ENCODE assay signal across 8 cellular contexts in genomic region chr7:106056513-106057203, GRCh38. TPM values are rescaled to one million over a fixed set of nuclear protein-coding genes. Genes with fewer than 3 reads are reported as not detected.
DNase-seq lines count a peak whose midpoint lies in the region; ATAC-seq and TF ChIP-seq lines count a peak whose summit lies in the region.

No MANE protein-coding gene starts in this region.

- intact Hi-C loops in adrenal gland (cut with DNase I) (loop anchor here in 1 of 2 donors (2.0 to 5.0 kb wide), 2 partner anchors 41 to 96 kb away; no protein-coding TSS in a partner anchor), left ventricle myocardium superior (cut with micrococcal nuclease) (loop anchor here (2.0 kb wide), 1 partner anchor 98 kb away; no protein-coding TSS in a partner anchor), gastrocnemius medialis (cut with DNase I; ENCODE audit: low total_unique reads) (loop anchor here (1.0 kb wide), 1 partner anchor 98 kb away; no protein-coding TSS in a partner anchor)

- H3K27ac ChIP-seq in adrenal gland (no peak overlapping the region), gastrocnemius medialis (no peak overlapping the region)

- TF ChIP-seq POLR2A in adrenal gland (IDR thresholded peaks at IDR 0.05) (no peak), gastrocnemius medialis (IDR thresholded peaks at IDR 0.05) (no peak)

- H3K4me3 ChIP-seq in GM12865 (ENCODE audit: low read depth, low read length), result no peak overlapping the region
- no peak overlapping the region for H3K4me3 ChIP-seq in HFF-Myc (replicated peaks; ENCODE audit: low read depth, low read length)
- no peak overlapping the region for H3K4me3 ChIP-seq in adrenal gland
- no peak overlapping the region for H3K4me3 ChIP-seq in gastrocnemius medialis

- in situ Hi-C loops in gastrocnemius medialis (cut with MboI; ENCODE audit: low sequenced_read_pairs in 4 of 4), result loop anchor here (5.0 to 25.0 kb wide), 4 partner anchors 96 to 406 kb away; partner anchors contain the start of gene NAMPT (in 1 of the 4)

- 37 to 40% (median 38%) methylated on average over 9 of the region's 9 CpGs for WGBS in adrenal gland, 4 donors

- no peaks in the 10 kb centered on the region for H3K27me3 ChIP-seq in adrenal gland
- H3K27me3 ChIP-seq in gastrocnemius medialis, result no peaks in the 10 kb centered on the region

- peak; percentile 86 for DNase-seq in GM12865 (ENCODE audit: low read depth)
- DNase-seq in HFF-Myc (ENCODE audit: extremely low read depth, low read depth), result no peak
- peak; percentile 68 for DNase-seq in NCI-H1105 (lab: John Stamatoyannopoulos, UW)
- peak; percentile 12 to 42 for DNase-seq in SW 1271 (lab: John Stamatoyannopoulos, UW)
- DNase-seq in adrenal gland, result peak; percentile 73 to 90 (median 84)
- DNase-seq in left ventricle myocardium superior, result peak; percentile 72
- DNase-seq in gastrocnemius medialis, result peak; percentile 62 to 71
- no peak for DNase-seq in cortex of kidney (lab: John Stamatoyannopoulos, UW)

- peak; percentile 93 for ATAC-seq in left ventricle myocardium superior
- ATAC-seq in gastrocnemius medialis, result peak; percentile 92 to 98

- TF ChIP-seq CTCF in GM12865 (IDR thresholded peaks at IDR 0.05; ENCODE audit: insufficient read depth, low read depth, low read length, missing control alignments), result peak; percentile 86
- TF ChIP-seq CTCF in HFF-Myc (IDR thresholded peaks at IDR 0.05; ENCODE audit: low read depth, low read length, missing control alignments), result peak; percentile 78
- TF ChIP-seq CTCF in adrenal gland (IDR thresholded peaks at IDR 0.05), result peak; percentile 81 to 96 (median 92)
- TF ChIP-seq CTCF in gastrocnemius medialis (IDR thresholded peaks at IDR 0.05 in 4 of 5, conservative IDR thresholded peaks at IDR 0.05 in 1 of 5), result peak; percentile 88 to 92 (median 90)

- H3K36me3 ChIP-seq in adrenal gland (replicated peaks in 1 of 2), result no peaks in the 10 kb centered on the region
- no peaks in the 10 kb centered on the region for H3K36me3 ChIP-seq in gastrocnemius medialis

- H3K9me3 ChIP-seq in adrenal gland (replicated peaks in 1 of 3) (no peaks in the 10 kb centered on the region), gastrocnemius medialis (no peaks in the 10 kb centered on the region)

- H3K4me1 ChIP-seq in adrenal gland (replicated peaks in 1 of 2), result peaks cover 0 to 2% of the 10 kb centered on the region in 2 donors
- H3K4me1 ChIP-seq in gastrocnemius medialis, result peaks cover 0 to 4% of the 10 kb centered on the region in 2 donors

RNA-seq across cellular contexts. Expression of gene SYPL1, which starts 55.5 kb away (rescaled TPM):
- 100 to 1,000 TPM in 3 of 8 donors, 10 to 100 TPM in 5; 58.3 to 107 (median 94.3) TPM for total RNA-seq in adrenal gland
- polyA plus RNA-seq in adrenal gland, result 10 to 100 TPM; 25.0 to 90.3 (median 31.6) TPM
- total RNA-seq in left ventricle myocardium superior, result 96.3 TPM
- total RNA-seq in gastrocnemius medialis, result 10 to 100 TPM; 81.5 to 90.9 (median 83.2) TPM

Comparison
In these comparisons a context has a peak if more than half of its experiments do, and no peak if none do; other contexts are left out.
1. DNase-seq: peak in GM12865 (single experiment), NCI-H1105 (single experiment), SW 1271 (2 of 2), adrenal gland (7 of 7), left ventricle myocardium superior (single experiment) and gastrocnemius medialis (2 of 2); none in HFF-Myc (single experiment) and cortex of kidney (single experiment).
2. Peak in every context shown above with its lines, with median percentiles within 50 percentile points of each other: CTCF ChIP-seq.